Comparison of ENCODE assay signal across 1 cellular context in genomic region chr17:38750312-38751121, GRCh38.
TF ChIP-seq lines count a peak whose summit lies in the region.

No MANE protein-coding gene starts in this region.

TF ChIP-seq in GM23338, 12 proteins besides CTCF, POLR2A, EP300 and RAD21 (continued from another document):
- TF ChIP-seq REST (IDR thresholded peaks at IDR 0.05; ENCODE audit: unreplicated experiment) (no peak), ZNF331 (CRISPR knock-in tag; IDR thresholded peaks at IDR 0.05; ENCODE audit: low read depth) (no peak), ZNF462 (CRISPR knock-in tag; IDR thresholded peaks at IDR 0.05) (no peak)
